In the genomic region with DNA sequence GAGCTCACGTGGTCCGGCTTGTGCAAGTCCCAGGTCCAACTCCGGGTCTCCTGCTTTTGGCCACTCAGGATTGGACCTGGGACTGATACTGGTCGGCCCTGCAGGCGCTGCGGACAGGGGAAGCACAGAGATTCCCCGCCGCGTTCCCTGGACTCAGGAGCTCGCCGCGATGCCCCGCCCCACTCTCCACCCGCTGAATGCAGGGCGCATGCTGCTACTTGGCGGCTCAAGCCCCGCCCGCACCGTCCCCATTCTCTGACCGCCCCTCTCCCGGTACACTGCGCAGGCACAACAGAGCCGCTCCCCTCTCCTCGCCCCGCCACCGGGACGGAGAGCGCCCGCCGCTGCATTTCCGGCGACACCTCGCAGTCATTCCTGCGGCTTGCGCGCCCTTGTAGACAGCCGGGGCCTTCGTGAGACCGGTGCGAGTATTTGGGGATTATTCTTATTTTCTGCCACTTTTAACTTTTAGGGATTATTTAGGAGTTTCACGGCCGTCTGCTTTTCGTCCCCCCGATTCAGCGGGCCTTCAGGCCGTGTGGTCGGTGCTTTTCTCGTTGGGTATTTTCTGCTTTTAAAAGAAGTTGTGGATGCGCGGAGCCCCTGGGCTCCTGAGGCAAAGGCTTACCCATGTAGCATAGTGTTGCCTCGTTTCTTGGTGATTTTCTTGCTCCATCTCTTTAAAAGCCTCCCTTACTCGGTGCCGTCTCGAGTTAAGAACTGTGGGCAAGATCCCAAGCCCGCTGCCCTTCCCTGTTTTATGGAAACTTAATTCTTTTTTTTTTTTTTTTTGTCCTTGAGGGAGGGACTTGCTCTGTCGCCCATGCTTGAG, we compare ENCODE assay signal across 1 cellular context.
TF ChIP-seq lines count a peak whose summit lies in the region.

A gene (plus strand): TSS at position 251 of the 832 bp plus-strand sequence. CDS start 1,544 bp downstream, outside the sequence.

TF ChIP-seq in HepG2, 621 proteins besides CTCF, POLR2A, EP300 and RAD21 (continued from another document and continues in another):
- TF ChIP-seq, protein P1, sequence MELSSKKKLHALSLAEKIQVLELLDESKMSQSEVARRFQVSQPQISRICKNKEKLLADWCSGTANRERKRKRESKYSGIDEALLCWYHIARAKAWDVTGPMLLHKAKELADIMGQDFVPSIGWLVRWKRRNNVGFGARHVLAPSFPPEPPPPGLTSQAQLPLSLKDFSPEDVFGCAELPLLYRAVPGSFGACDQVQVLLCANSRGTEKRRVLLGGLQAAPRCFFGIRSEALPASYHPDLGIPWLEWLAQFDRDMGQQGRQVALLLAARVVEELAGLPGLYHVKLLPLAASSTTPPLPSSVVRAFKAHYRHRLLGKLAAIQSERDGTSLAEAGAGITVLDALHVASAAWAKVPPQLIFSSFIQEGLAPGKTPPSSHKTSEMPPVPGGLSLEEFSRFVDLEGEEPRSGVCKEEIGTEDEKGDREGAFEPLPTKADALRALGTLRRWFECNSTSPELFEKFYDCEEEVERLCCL (CRISPR knock-in tag; IDR thresholded peaks at IDR 0.05; ENCODE audit: borderline replicate concordance), result peak; percentile 84; the same call in 1 of the 2 replicates
- TF ChIP-seq CBX1 (IDR thresholded peaks at IDR 0.05; ENCODE audit: low read depth) (peak; percentile 92), ATRX (CRISPR knock-in tag; IDR thresholded peaks at IDR 0.05; ENCODE audit: borderline replicate concordance) (no peak), ZNF34 (CRISPR knock-in tag; IDR thresholded peaks at IDR 0.05; ENCODE audit: borderline replicate concordance) (peak; percentile 80; the same call in 1 of the 2 replicates), ARNT (IDR thresholded peaks at IDR 0.05) (no peak), ZNF891 (CRISPR knock-in tag; IDR thresholded peaks at IDR 0.05) (0 out of 2 replicates have a peak, but pooled peaks have one; percentile 59), ZNF616 (CRISPR knock-in tag; IDR thresholded peaks at IDR 0.05; ENCODE audit: low read depth) (no peak), HNRNPH1 (optimal IDR thresholded peaks at IDR 0.05; ENCODE audit: low read depth, low read length) (no peak), ZNF143 (CRISPR knock-in tag; IDR thresholded peaks at IDR 0.05) (peak; percentile 25; the same call in 1 of the 2 replicates), MIXL1 (CRISPR knock-in tag; IDR thresholded peaks at IDR 0.05) (peak; percentile 67; the same call in 1 of the 2 replicates), POLR2AphosphoS2 (IDR thresholded peaks at IDR 0.05; ENCODE audit: low read depth, low read length) (0 out of 2 replicates have a peak, but pooled peaks have one; percentile 45), PLRG1 (conservative IDR thresholded peaks at IDR 0.05) (no peak), HDAC1 (CRISPR knock-in tag; IDR thresholded peaks at IDR 0.05) (peak; percentile 92), ZFP41 (CRISPR knock-in tag; IDR thresholded peaks at IDR 0.05; ENCODE audit: borderline replicate concordance) (peak; percentile 33; the same call in 1 of the 2 replicates), CREM (IDR thresholded peaks at IDR 0.05) (peak; percentile 73), CREM (CRISPR knock-in tag; IDR thresholded peaks at IDR 0.05) (no peak), BCL6 (CRISPR knock-in tag; IDR thresholded peaks at IDR 0.05) (peak; percentile 63), ZNF558 (CRISPR knock-in tag; IDR thresholded peaks at IDR 0.05; ENCODE audit: borderline replicate concordance) (no peak), ATF1 (CRISPR knock-in tag; IDR thresholded peaks at IDR 0.05) (peak; percentile 84; the same call in 1 of the 2 replicates), ZNF777 (CRISPR knock-in tag; IDR thresholded peaks at IDR 0.05) (peak; percentile 66; the same call in 1 of the 2 replicates), ADNP (CRISPR knock-in tag; IDR thresholded peaks at IDR 0.05) (no peak), ZNF776 (CRISPR knock-in tag; IDR thresholded peaks at IDR 0.05) (no peak; the same call in 1 of the 2 replicates), ZNF317 (CRISPR knock-in tag; IDR thresholded peaks at IDR 0.05) (peak; percentile 44), ETV5 (CRISPR knock-in tag; IDR thresholded peaks at IDR 0.05; ENCODE audit: borderline replicate concordance) (peak; percentile 91), HOXA7 (CRISPR knock-in tag; IDR thresholded peaks at IDR 0.05) (no peak), THAP11 (CRISPR knock-in tag; IDR thresholded peaks at IDR 0.05) (peak; percentile 87), SIN3B (IDR thresholded peaks at IDR 0.05; ENCODE audit: low read length) (no peak), ZNF615 (CRISPR knock-in tag; IDR thresholded peaks at IDR 0.05; ENCODE audit: borderline replicate concordance) (peak; percentile 64; the same call in 1 of the 2 replicates), DPF2 (CRISPR knock-in tag; IDR thresholded peaks at IDR 0.05; ENCODE audit: borderline replicate concordance, low read depth) (peak; percentile 71; the same call in 1 of the 2 replicates), KLF11 (CRISPR knock-in tag; IDR thresholded peaks at IDR 0.05) (no peak; the same call in none of the 2 replicates), PCBP1 (IDR thresholded peaks at IDR 0.05; ENCODE audit: borderline replicate concordance, low read depth, low read length) (peak; percentile 92), FLYWCH1 (CRISPR knock-in tag; IDR thresholded peaks at IDR 0.05) (no peak), SRF (IDR thresholded peaks at IDR 0.05; ENCODE audit: low read depth, low read length) (no peak), ZMAT3 (CRISPR knock-in tag; conservative IDR thresholded peaks at IDR 0.05) (peak; percentile 95), ZNF552 (CRISPR knock-in tag; IDR thresholded peaks at IDR 0.05; ENCODE audit: borderline replicate concordance) (no peak), ATAD3A (CRISPR knock-in tag; IDR thresholded peaks at IDR 0.05) (no peak), HMG20A (CRISPR knock-in tag; IDR thresholded peaks at IDR 0.05; ENCODE audit: borderline replicate concordance) (peak; percentile 31; the same call in 1 of the 2 replicates), NCOR1 (IDR thresholded peaks at IDR 0.05; ENCODE audit: borderline replicate concordance, low read length) (peak; percentile 10; the same call in 1 of the 2 replicates)
- TF ChIP-seq, protein P2, sequence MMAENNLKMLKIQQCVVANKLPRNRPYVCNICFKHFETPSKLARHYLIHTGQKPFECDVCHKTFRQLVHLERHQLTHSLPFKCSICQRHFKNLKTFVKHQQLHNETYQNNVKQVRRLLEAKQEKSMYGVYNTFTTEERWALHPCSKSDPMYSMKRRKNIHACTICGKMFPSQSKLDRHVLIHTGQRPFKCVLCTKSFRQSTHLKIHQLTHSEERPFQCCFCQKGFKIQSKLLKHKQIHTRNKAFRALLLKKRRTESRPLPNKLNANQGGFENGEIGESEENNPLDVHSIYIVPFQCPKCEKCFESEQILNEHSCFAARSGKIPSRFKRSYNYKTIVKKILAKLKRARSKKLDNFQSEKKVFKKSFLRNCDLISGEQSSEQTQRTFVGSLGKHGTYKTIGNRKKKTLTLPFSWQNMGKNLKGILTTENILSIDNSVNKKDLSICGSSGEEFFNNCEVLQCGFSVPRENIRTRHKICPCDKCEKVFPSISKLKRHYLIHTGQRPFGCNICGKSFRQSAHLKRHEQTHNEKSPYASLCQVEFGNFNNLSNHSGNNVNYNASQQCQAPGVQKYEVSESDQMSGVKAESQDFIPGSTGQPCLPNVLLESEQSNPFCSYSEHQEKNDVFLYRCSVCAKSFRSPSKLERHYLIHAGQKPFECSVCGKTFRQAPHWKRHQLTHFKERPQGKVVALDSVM (CRISPR knock-in tag; IDR thresholded peaks at IDR 0.05), result peak; percentile 86
- TF ChIP-seq, protein P3, sequence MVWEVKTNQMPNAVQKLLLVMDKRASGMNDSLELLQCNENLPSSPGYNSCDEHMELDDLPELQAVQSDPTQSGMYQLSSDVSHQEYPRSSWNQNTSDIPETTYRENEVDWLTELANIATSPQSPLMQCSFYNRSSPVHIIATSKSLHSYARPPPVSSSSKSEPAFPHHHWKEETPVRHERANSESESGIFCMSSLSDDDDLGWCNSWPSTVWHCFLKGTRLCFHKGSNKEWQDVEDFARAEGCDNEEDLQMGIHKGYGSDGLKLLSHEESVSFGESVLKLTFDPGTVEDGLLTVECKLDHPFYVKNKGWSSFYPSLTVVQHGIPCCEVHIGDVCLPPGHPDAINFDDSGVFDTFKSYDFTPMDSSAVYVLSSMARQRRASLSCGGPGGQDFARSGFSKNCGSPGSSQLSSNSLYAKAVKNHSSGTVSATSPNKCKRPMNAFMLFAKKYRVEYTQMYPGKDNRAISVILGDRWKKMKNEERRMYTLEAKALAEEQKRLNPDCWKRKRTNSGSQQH (CRISPR knock-in tag; IDR thresholded peaks at IDR 0.05; ENCODE audit: low read depth), result peak; percentile 6; the same call in 1 of the 2 replicates
- TF ChIP-seq, protein P4, sequence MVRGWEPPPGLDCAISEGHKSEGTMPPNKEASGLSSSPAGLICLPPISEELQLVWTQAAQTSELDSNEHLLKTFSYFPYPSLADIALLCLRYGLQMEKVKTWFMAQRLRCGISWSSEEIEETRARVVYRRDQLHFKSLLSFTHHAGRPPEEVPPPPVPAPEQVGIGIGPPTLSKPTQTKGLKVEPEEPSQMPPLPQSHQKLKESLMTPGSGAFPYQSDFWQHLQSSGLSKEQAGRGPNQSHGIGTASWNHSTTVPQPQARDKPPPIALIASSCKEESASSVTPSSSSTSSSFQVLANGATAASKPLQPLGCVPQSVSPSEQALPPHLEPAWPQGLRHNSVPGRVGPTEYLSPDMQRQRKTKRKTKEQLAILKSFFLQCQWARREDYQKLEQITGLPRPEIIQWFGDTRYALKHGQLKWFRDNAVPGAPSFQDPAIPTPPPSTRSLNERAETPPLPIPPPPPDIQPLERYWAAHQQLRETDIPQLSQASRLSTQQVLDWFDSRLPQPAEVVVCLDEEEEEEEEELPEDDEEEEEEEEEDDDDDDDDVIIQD (CRISPR knock-in tag; IDR thresholded peaks at IDR 0.05; ENCODE audit: low read depth), result peak; percentile 97
- TF ChIP-seq, protein P5, sequence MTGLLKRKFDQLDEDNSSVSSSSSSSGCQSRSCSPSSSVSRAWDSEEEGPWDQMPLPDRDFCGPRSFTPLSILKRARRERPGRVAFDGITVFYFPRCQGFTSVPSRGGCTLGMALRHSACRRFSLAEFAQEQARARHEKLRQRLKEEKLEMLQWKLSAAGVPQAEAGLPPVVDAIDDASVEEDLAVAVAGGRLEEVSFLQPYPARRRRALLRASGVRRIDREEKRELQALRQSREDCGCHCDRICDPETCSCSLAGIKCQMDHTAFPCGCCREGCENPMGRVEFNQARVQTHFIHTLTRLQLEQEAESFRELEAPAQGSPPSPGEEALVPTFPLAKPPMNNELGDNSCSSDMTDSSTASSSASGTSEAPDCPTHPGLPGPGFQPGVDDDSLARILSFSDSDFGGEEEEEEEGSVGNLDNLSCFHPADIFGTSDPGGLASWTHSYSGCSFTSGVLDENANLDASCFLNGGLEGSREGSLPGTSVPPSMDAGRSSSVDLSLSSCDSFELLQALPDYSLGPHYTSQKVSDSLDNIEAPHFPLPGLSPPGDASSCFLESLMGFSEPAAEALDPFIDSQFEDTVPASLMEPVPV (CRISPR knock-in tag; IDR thresholded peaks at IDR 0.05), result peak; percentile 85
- TF ChIP-seq, protein P6, sequence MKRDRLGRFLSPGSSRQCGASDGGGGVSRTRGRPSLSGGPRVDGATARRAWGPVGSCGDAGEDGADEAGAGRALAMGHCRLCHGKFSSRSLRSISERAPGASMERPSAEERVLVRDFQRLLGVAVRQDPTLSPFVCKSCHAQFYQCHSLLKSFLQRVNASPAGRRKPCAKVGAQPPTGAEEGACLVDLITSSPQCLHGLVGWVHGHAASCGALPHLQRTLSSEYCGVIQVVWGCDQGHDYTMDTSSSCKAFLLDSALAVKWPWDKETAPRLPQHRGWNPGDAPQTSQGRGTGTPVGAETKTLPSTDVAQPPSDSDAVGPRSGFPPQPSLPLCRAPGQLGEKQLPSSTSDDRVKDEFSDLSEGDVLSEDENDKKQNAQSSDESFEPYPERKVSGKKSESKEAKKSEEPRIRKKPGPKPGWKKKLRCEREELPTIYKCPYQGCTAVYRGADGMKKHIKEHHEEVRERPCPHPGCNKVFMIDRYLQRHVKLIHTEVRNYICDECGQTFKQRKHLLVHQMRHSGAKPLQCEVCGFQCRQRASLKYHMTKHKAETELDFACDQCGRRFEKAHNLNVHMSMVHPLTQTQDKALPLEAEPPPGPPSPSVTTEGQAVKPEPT (CRISPR knock-in tag; IDR thresholded peaks at IDR 0.05; ENCODE audit: low read depth), result peak; percentile 85
- TF ChIP-seq, protein P7, sequence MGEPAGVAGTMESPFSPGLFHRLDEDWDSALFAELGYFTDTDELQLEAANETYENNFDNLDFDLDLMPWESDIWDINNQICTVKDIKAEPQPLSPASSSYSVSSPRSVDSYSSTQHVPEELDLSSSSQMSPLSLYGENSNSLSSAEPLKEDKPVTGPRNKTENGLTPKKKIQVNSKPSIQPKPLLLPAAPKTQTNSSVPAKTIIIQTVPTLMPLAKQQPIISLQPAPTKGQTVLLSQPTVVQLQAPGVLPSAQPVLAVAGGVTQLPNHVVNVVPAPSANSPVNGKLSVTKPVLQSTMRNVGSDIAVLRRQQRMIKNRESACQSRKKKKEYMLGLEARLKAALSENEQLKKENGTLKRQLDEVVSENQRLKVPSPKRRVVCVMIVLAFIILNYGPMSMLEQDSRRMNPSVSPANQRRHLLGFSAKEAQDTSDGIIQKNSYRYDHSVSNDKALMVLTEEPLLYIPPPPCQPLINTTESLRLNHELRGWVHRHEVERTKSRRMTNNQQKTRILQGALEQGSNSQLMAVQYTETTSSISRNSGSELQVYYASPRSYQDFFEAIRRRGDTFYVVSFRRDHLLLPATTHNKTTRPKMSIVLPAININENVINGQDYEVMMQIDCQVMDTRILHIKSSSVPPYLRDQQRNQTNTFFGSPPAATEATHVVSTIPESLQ (CRISPR knock-in tag; conservative IDR thresholded peaks at IDR 0.05), result peak; percentile 71; the same call in 1 of the 2 replicates
- TF ChIP-seq, protein P8, sequence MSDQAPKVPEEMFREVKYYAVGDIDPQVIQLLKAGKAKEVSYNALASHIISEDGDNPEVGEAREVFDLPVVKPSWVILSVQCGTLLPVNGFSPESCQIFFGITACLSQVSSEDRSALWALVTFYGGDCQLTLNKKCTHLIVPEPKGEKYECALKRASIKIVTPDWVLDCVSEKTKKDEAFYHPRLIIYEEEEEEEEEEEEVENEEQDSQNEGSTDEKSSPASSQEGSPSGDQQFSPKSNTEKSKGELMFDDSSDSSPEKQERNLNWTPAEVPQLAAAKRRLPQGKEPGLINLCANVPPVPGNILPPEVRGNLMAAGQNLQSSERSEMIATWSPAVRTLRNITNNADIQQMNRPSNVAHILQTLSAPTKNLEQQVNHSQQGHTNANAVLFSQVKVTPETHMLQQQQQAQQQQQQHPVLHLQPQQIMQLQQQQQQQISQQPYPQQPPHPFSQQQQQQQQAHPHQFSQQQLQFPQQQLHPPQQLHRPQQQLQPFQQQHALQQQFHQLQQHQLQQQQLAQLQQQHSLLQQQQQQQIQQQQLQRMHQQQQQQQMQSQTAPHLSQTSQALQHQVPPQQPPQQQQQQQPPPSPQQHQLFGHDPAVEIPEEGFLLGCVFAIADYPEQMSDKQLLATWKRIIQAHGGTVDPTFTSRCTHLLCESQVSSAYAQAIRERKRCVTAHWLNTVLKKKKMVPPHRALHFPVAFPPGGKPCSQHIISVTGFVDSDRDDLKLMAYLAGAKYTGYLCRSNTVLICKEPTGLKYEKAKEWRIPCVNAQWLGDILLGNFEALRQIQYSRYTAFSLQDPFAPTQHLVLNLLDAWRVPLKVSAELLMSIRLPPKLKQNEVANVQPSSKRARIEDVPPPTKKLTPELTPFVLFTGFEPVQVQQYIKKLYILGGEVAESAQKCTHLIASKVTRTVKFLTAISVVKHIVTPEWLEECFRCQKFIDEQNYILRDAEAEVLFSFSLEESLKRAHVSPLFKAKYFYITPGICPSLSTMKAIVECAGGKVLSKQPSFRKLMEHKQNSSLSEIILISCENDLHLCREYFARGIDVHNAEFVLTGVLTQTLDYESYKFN (CRISPR knock-in tag; conservative IDR thresholded peaks at IDR 0.05), result peak; percentile 89
